ENCODE assay signal across 2 cellular contexts in the genomic region with DNA sequence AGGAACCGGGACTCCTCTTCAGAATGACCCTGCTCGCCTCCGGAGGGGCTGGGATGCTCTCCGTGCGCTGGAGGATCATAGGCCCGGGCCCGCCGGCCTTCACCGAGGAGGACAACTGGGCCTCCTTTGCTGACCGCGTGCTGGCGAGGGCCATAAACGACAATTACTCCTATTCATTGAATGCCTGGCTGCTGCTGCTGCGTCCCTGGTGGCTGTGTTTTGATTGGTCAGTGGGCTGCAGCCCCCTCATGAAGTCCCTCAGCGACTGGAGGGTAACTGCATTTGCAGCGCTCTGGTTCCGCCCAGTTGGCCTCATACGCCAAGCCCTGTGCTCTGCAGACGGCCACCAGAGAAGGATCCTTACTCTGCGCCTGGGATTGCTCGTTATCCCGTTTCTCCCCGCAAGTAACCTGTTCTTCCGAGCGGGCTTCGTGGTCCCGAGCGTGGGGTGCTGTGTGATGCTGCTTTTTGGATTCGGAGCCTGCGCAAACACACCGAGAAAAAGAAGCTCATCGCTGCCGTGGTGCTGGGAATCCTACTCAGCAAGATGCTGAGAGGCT.
TF ChIP-seq lines count a peak whose summit lies in the region.

No MANE protein-coding gene starts in this region.

TF ChIP-seq in SK-N-SH, 30 proteins besides CTCF, POLR2A, EP300 and RAD21 (continued from another document):
- TF ChIP-seq, protein P1, sequence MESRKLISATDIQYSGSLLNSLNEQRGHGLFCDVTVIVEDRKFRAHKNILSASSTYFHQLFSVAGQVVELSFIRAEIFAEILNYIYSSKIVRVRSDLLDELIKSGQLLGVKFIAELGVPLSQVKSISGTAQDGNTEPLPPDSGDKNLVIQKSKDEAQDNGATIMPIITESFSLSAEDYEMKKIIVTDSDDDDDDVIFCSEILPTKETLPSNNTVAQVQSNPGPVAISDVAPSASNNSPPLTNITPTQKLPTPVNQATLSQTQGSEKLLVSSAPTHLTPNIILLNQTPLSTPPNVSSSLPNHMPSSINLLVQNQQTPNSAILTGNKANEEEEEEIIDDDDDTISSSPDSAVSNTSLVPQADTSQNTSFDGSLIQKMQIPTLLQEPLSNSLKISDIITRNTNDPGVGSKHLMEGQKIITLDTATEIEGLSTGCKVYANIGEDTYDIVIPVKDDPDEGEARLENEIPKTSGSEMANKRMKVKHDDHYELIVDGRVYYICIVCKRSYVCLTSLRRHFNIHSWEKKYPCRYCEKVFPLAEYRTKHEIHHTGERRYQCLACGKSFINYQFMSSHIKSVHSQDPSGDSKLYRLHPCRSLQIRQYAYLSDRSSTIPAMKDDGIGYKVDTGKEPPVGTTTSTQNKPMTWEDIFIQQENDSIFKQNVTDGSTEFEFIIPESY (IDR thresholded peaks at IDR 0.05; ENCODE audit: borderline replicate concordance, low read depth) = no peak
- TF ChIP-seq TCF12 (IDR thresholded peaks at IDR 0.05) (no peak), RXRA (IDR thresholded peaks at IDR 0.05; ENCODE audit: borderline replicate concordance, low read depth) (no peak), FOSL2 (IDR thresholded peaks at IDR 0.05; ENCODE audit: borderline replicate concordance, low read depth) (no peak), FOXM1 (IDR thresholded peaks at IDR 0.05; ENCODE audit: low read depth) (no peak), MEF2A (IDR thresholded peaks at IDR 0.05; ENCODE audit: borderline replicate concordance, low read depth) (no peak), RCOR1 (IDR thresholded peaks at IDR 0.05; ENCODE audit: low read length) (no peak), FOXJ3 (CRISPR knock-in tag; IDR thresholded peaks at IDR 0.05) (no peak)
- TF ChIP-seq, protein P2, sequence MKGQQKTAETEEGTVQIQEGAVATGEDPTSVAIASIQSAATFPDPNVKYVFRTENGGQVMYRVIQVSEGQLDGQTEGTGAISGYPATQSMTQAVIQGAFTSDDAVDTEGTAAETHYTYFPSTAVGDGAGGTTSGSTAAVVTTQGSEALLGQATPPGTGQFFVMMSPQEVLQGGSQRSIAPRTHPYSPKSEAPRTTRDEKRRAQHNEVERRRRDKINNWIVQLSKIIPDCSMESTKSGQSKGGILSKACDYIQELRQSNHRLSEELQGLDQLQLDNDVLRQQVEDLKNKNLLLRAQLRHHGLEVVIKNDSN (IDR thresholded peaks at IDR 0.05; ENCODE audit: borderline replicate concordance, low read depth) = no peak
- TF ChIP-seq, protein P3, sequence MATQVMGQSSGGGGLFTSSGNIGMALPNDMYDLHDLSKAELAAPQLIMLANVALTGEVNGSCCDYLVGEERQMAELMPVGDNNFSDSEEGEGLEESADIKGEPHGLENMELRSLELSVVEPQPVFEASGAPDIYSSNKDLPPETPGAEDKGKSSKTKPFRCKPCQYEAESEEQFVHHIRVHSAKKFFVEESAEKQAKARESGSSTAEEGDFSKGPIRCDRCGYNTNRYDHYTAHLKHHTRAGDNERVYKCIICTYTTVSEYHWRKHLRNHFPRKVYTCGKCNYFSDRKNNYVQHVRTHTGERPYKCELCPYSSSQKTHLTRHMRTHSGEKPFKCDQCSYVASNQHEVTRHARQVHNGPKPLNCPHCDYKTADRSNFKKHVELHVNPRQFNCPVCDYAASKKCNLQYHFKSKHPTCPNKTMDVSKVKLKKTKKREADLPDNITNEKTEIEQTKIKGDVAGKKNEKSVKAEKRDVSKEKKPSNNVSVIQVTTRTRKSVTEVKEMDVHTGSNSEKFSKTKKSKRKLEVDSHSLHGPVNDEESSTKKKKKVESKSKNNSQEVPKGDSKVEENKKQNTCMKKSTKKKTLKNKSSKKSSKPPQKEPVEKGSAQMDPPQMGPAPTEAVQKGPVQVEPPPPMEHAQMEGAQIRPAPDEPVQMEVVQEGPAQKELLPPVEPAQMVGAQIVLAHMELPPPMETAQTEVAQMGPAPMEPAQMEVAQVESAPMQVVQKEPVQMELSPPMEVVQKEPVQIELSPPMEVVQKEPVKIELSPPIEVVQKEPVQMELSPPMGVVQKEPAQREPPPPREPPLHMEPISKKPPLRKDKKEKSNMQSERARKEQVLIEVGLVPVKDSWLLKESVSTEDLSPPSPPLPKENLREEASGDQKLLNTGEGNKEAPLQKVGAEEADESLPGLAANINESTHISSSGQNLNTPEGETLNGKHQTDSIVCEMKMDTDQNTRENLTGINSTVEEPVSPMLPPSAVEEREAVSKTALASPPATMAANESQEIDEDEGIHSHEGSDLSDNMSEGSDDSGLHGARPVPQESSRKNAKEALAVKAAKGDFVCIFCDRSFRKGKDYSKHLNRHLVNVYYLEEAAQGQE (IDR thresholded peaks at IDR 0.05; ENCODE audit: low read depth, low read length) = no peak
- TF ChIP-seq, protein P4, sequence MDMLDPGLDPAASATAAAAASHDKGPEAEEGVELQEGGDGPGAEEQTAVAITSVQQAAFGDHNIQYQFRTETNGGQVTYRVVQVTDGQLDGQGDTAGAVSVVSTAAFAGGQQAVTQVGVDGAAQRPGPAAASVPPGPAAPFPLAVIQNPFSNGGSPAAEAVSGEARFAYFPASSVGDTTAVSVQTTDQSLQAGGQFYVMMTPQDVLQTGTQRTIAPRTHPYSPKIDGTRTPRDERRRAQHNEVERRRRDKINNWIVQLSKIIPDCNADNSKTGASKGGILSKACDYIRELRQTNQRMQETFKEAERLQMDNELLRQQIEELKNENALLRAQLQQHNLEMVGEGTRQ (IDR thresholded peaks at IDR 0.05; ENCODE audit: borderline replicate concordance, low read depth, low read length) = no peak
TF ChIP-seq in SK-N-SH: peak in this region for 0.

TF ChIP-seq in SK-N-SH treated with all-trans-retinoic acid at 6 μM for 48 hours, 23 proteins besides CTCF, POLR2A, EP300 and RAD21 (continued from another document):
- TF ChIP-seq, protein P5, sequence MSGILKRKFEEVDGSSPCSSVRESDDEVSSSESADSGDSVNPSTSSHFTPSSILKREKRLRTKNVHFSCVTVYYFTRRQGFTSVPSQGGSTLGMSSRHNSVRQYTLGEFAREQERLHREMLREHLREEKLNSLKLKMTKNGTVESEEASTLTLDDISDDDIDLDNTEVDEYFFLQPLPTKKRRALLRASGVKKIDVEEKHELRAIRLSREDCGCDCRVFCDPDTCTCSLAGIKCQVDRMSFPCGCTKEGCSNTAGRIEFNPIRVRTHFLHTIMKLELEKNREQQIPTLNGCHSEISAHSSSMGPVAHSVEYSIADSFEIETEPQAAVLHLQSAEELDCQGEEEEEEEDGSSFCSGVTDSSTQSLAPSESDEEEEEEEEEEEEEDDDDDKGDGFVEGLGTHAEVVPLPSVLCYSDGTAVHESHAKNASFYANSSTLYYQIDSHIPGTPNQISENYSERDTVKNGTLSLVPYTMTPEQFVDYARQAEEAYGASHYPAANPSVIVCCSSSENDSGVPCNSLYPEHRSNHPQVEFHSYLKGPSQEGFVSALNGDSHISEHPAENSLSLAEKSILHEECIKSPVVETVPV (CRISPR knock-in tag; IDR thresholded peaks at IDR 0.05) = no peak
- no peak for TF ChIP-seq BACH2 (CRISPR knock-in tag; IDR thresholded peaks at IDR 0.05; ENCODE audit: borderline replicate concordance)
- no peak for TF ChIP-seq ESRRG (CRISPR knock-in tag; IDR thresholded peaks at IDR 0.05)
- TF ChIP-seq ZNF565 (CRISPR knock-in tag; conservative IDR thresholded peaks at IDR 0.05; ENCODE audit: low read depth) = no peak
- TF ChIP-seq TOX (CRISPR knock-in tag; IDR thresholded peaks at IDR 0.05; ENCODE audit: borderline replicate concordance) = no peak
- TF ChIP-seq ARNTL (CRISPR knock-in tag; IDR thresholded peaks at IDR 0.05; ENCODE audit: borderline replicate concordance, low read depth) = no peak
- TF ChIP-seq, protein P6, sequence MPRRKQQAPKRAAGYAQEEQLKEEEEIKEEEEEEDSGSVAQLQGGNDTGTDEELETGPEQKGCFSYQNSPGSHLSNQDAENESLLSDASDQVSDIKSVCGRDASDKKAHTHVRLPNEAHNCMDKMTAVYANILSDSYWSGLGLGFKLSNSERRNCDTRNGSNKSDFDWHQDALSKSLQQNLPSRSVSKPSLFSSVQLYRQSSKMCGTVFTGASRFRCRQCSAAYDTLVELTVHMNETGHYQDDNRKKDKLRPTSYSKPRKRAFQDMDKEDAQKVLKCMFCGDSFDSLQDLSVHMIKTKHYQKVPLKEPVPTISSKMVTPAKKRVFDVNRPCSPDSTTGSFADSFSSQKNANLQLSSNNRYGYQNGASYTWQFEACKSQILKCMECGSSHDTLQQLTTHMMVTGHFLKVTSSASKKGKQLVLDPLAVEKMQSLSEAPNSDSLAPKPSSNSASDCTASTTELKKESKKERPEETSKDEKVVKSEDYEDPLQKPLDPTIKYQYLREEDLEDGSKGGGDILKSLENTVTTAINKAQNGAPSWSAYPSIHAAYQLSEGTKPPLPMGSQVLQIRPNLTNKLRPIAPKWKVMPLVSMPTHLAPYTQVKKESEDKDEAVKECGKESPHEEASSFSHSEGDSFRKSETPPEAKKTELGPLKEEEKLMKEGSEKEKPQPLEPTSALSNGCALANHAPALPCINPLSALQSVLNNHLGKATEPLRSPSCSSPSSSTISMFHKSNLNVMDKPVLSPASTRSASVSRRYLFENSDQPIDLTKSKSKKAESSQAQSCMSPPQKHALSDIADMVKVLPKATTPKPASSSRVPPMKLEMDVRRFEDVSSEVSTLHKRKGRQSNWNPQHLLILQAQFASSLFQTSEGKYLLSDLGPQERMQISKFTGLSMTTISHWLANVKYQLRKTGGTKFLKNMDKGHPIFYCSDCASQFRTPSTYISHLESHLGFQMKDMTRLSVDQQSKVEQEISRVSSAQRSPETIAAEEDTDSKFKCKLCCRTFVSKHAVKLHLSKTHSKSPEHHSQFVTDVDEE (CRISPR knock-in tag; IDR thresholded peaks at IDR 0.05) = no peak
- TF ChIP-seq PPARA (CRISPR knock-in tag; IDR thresholded peaks at IDR 0.05; ENCODE audit: borderline replicate concordance) = no peak
- TF ChIP-seq, protein P7, sequence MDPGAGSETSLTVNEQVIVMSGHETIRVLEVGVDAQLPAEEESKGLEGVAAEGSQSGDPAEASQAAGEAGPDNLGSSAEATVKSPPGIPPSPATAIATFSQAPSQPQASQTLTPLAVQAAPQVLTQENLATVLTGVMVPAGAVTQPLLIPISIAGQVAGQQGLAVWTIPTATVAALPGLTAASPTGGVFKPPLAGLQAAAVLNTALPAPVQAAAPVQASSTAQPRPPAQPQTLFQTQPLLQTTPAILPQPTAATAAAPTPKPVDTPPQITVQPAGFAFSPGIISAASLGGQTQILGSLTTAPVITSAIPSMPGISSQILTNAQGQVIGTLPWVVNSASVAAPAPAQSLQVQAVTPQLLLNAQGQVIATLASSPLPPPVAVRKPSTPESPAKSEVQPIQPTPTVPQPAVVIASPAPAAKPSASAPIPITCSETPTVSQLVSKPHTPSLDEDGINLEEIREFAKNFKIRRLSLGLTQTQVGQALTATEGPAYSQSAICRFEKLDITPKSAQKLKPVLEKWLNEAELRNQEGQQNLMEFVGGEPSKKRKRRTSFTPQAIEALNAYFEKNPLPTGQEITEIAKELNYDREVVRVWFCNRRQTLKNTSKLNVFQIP (CRISPR knock-in tag; IDR thresholded peaks at IDR 0.05; ENCODE audit: borderline replicate concordance, low read depth) = no peak
- no peak for TF ChIP-seq OSR1 (CRISPR knock-in tag; IDR thresholded peaks at IDR 0.05)
- TF ChIP-seq ZNF8 (CRISPR knock-in tag; IDR thresholded peaks at IDR 0.05) = no peak
- TF ChIP-seq, protein P8, sequence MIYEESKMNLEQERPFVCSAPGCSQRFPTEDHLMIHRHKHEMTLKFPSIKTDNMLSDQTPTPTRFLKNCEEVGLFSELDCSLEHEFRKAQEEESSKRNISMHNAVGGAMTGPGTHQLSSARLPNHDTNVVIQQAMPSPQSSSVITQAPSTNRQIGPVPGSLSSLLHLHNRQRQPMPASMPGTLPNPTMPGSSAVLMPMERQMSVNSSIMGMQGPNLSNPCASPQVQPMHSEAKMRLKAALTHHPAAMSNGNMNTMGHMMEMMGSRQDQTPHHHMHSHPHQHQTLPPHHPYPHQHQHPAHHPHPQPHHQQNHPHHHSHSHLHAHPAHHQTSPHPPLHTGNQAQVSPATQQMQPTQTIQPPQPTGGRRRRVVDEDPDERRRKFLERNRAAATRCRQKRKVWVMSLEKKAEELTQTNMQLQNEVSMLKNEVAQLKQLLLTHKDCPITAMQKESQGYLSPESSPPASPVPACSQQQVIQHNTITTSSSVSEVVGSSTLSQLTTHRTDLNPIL (CRISPR knock-in tag; IDR thresholded peaks at IDR 0.05; ENCODE audit: low read depth) = no peak
- TF ChIP-seq ZFP30 (CRISPR knock-in tag; IDR thresholded peaks at IDR 0.05) = no peak
- TF ChIP-seq ZFP3 (CRISPR knock-in tag; IDR thresholded peaks at IDR 0.05) = no peak
TF ChIP-seq in SK-N-SH treated with all-trans-retinoic acid at 6 μM for 48 hours: peak in this region for 0.
